ENCODE assay signal across 19 cellular contexts in the genomic region with DNA sequence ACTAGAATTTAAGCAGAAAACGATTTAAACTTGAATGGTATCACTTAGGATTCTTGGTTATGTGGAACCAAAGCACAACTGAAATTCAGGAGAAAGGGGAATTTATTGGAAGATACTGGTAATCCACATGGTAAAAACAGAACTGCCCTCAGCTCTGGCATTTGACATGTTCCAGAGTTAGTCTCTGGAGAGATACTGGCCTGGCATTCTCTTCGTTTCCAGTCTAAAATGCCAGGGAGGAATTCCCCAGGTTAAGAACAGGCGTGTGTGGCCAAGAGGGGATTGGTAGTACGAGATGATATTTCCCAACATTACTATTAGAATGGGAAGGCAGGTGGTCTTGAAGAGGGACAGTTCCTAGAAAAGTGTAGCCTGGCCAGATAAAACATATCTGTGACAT.
"Had no signal": no experiment of that assay in that cellular context is flagged by ENCODE, and none has a peak within 500 bp of the region (broad histone marks: within the 10 kb centered on the region; RNA-seq: fewer than 3 reads in every experiment).

No MANE protein-coding gene starts in this region.

- H3K4me3 ChIP-seq: cardiac muscle cell, coronary artery, left lung, lung, tibial artery, upper lobe of left lung, vagina had no signal

- DNase-seq: cerebellar nuclear complex; effector CD4-positive, alpha-beta T cell; endodermal cell; glutamatergic neuron; hypothalamus; islet precursor cell; left lung; mesenchymal stem cell; midbrain; stimulated activated CD4-positive, alpha-beta T cell treated with anti-CD3 and anti-CD28 coated beads, Interleukin-15, amount 100 ng/mL, for 24 hours; stimulated activated CD4-positive, alpha-beta T cell treated with anti-CD3 and anti-CD28 coated beads, Interleukin-1b, Interleukin-23, amount 100 ng/mL, for 48 hours; stimulated activated CD4-positive, alpha-beta T cell treated with anti-CD3 and anti-CD28 coated beads, Interleukin-4, amount 100 ng/mL, for 24 hours; tibial artery; upper lobe of left lung had no signal

- H3K36me3 ChIP-seq: cardiac muscle cell, vagina had no signal

- H3K9me3 ChIP-seq: left lung, tibial artery, upper lobe of left lung, vagina had no signal

- H3K4me1 ChIP-seq: vagina had no signal

- H3K27ac ChIP-seq: cardiac muscle cell, coronary artery, left lung, upper lobe of left lung, vagina had no signal

- H3K27me3 ChIP-seq: cardiac muscle cell, left lung, tibial artery, upper lobe of left lung, vagina had no signal

- ATAC-seq: left lung; stimulated activated memory B cell treated with anti-CD40 and anti-IgM and Interleukin-4, amounts not matched to agents 10 μg/mL and 1 μg/mL and 100 μg/mL, for 72 hours had no signal
